ENCODE assay signal across 8 cellular contexts in the genomic region with DNA sequence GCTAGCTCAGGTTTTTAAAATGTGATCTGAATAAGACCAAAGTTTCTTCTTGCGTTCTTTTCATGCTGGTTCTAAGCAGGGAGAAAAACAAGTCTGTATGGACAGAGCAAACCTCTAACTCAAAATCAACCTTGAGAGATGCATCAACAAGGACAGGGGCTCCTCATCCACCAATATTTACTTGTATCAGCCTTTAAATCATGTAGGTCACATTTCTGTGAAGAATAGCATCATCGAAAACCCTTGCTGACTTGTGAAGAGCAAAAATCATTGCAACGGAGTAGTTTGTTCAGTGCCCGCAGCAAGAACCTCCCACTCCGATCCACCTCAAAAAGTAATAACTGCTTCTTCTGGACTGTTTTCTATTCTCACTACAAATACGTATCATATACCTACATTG. TPM values are rescaled to one million over a fixed set of nuclear protein-coding genes. Genes with fewer than 3 reads are reported as not detected.
DNase-seq lines count a peak whose midpoint lies in the region; ATAC-seq and TF ChIP-seq lines count a peak whose summit lies in the region.

No MANE protein-coding gene starts in this region.

- H3K4me1 Mint-ChIP-seq in T-helper 17 cell, result peaks cover 21% of the 10 kb centered on the region

- no peak for DNase-seq in T-helper 17 cell
- DNase-seq in foreskin fibroblast, result peak in 1 of 2 donors; percentile 40
- DNase-seq in sigmoid colon, result no peak
- no peak for DNase-seq in NCI-H748 (lab: John Stamatoyannopoulos, UW; ENCODE audit: unreplicated experiment)
- no peak for DNase-seq in activated CD4-positive, alpha-beta T cell treated with anti-CD3 and anti-CD28 coated beads for 4 hours

- TF ChIP-seq EP300 in sigmoid colon (IDR thresholded peaks at IDR 0.05), result no peak

- peak overlapping the region; percentile 90 to 94 (median 93) for H3K27ac ChIP-seq in sigmoid colon

- H3K27me3 ChIP-seq in sigmoid colon, result no peaks in the 10 kb centered on the region

- WGBS in sigmoid colon, 2 donors, result 30 to 53% methylated on average over 6 of the region's 6 CpGs

- no peaks in the 10 kb centered on the region for H3K27me3 Mint-ChIP-seq in T-helper 17 cell

- TF ChIP-seq POLR2A in sigmoid colon (IDR thresholded peaks at IDR 0.05), result no peak

- H3K4me3 ChIP-seq in foreskin fibroblast (ENCODE audit: low read depth in 1 of 2, low read length in 2 of 2) (peak overlapping the region; percentile 72 to 86), sigmoid colon (peak overlapping the region; percentile 54 to 69 (median 60))

- ATAC-seq in T-helper 17 cell (no peak), GM21367 (IDR thresholded peaks at IDR 0.05; ENCODE audit: unreplicated experiment) (no peak), HG03025 (IDR thresholded peaks at IDR 0.05; ENCODE audit: low FRiP score, unreplicated experiment) (no peak)

- peak overlapping the region; percentile 99; the same call in 1 of the 2 replicates for H3K9ac ChIP-seq in ES-I3 (ENCODE audit: low read depth, low read length)

- no peaks in the 10 kb centered on the region for H3K36me3 Mint-ChIP-seq in T-helper 17 cell (ENCODE audit: low read depth)

- peak overlapping the region; percentile 95 for H3K27ac Mint-ChIP-seq in T-helper 17 cell

- no peaks in the 10 kb centered on the region for H3K4me1 ChIP-seq in ES-I3 (ENCODE audit: insufficient read depth, low read length)
- peaks cover 0 to 40% (median 15%) of the 10 kb centered on the region in 4 donors for H3K4me1 ChIP-seq in sigmoid colon

- TF ChIP-seq CTCF in foreskin fibroblast (IDR thresholded peaks at IDR 0.05; ENCODE audit: low read depth, low read length) (no peak), sigmoid colon (IDR thresholded peaks at IDR 0.05) (no peak)

- H3K36me3 ChIP-seq in ES-I3 (ENCODE audit: insufficient read depth, low read length), result no peaks in the 10 kb centered on the region
- no peaks in the 10 kb centered on the region for H3K36me3 ChIP-seq in sigmoid colon

- peaks cover 3% of the 10 kb centered on the region for H3K9me3 ChIP-seq in ES-I3 (ENCODE audit: control insufficient read depth, insufficient read depth, low read length)
- no peaks in the 10 kb centered on the region for H3K9me3 ChIP-seq in T-helper 17 cell (ENCODE audit: control insufficient read depth, low read length, poor library complexity, severe bottlenecking)
- H3K9me3 ChIP-seq in sigmoid colon, result no peaks in the 10 kb centered on the region

- H3K4me3 Mint-ChIP-seq in T-helper 17 cell, result peak overlapping the region; percentile 97

- intact Hi-C loops in sigmoid colon (cut with DNase I), result loop anchor here (5.0 to 10.0 kb wide), 2 partner anchors 426 to 858 kb away; partner anchors contain the start of genes NFXL1 and SLAIN2

RNA-seq across cellular contexts. Expression of gene ATP10D, which starts 1.2 kb away (rescaled TPM):
- 1 to 10 TPM; 1.7 to 4.1 TPM for total RNA-seq in T-helper 17 cell
- total RNA-seq in sigmoid colon, result 10 to 100 TPM; 16.8 to 21.0 (median 18.7) TPM
- 1 to 10 TPM in 2 of 3 donors, under 1 TPM in 1; 0.60 to 4.5 (median 1.2) TPM for polyA plus RNA-seq in sigmoid colon

RNA-seq across cellular contexts. Expression of gene COMMD8, which starts 22.8 kb away (rescaled TPM):
- total RNA-seq in T-helper 17 cell, result 10 to 100 TPM in 1 of 2 donors, 1 to 10 TPM in 1; 9.9 to 10.1 TPM
- total RNA-seq in sigmoid colon, result 10 to 100 TPM; 10.8 to 21.4 (median 17.5) TPM
- 10 to 100 TPM; 21.9 to 41.4 (median 35.4) TPM for polyA plus RNA-seq in sigmoid colon
